ENCODE assay signal across 8 cellular contexts in the genomic region with DNA sequence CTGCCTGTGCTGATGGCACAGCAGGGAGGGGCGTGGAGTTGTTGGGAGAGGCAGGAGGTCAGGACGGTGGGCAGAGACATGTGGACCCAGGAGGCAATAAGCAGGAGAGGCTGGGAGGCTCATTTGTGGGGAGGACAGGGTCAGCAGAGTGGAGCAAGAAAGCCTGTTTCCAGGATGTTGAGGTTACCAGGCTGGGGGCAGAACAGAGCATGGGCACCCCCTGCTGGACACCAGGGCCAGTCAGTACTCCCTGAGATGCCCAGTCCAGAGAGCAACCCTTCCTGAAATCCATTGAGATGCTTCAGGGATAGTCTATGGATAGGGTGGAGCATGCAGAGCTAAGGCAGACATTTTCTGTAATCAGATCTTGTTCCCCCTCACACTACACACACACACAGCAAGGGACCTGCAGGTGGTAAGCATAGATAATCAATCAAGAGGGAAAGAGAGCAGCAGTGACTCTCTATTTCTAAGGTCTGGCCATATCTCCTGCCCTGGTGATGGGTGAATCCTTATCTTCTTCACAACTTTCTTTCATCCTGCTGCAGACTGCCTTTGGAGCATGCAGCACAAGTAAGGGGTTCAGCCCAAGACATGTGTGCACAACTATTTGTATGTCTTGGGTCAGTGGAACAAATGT. TPM values are rescaled to one million over a fixed set of nuclear protein-coding genes. Genes with fewer than 3 reads are reported as not detected.
A peak's percentile ranks its signal among the peaks of the same experiment; 100 is the strongest.
DNase-seq lines count a peak whose midpoint lies in the region; ATAC-seq and TF ChIP-seq lines count a peak whose summit lies in the region.

No MANE protein-coding gene starts in this region.

- no TSS peak for BruUV-seq in Panc1 (replicated peaks; lab: Mats Ljungman, UMichigan)

- peaks cover 9% of the 10 kb centered on the region for H3K4me1 ChIP-seq in GM23248 (ENCODE audit: insufficient read depth)
- H3K4me1 ChIP-seq in Panc1 (ENCODE audit: control insufficient read depth, insufficient read depth, low read length) = no peaks in the 10 kb centered on the region
- H3K4me1 ChIP-seq in right lobe of liver = no peaks in the 10 kb centered on the region
- peaks cover 5% of the 10 kb centered on the region for H3K4me1 ChIP-seq in testis

- WGBS in GM23248 (ENCODE audit: low coverage in 1 of 2, low lambda C conversion rate in 2 of 2, missing lambda C conversion rate in 2 of 2), 2 experiments = 23 to 35% methylated on average over 2 of the region's 2 CpGs
- WGBS in right lobe of liver (ENCODE audit: insufficient coverage, low coverage, low lambda C conversion rate, missing lambda C conversion rate) = 71% methylated on average over 2 of the region's 2 CpGs
- WGBS in testis, 2 donors = 64 to 75% methylated on average over 2 of the region's 2 CpGs

- H3K9me3 ChIP-seq in GM23248 (ENCODE audit: low read depth) = no peaks in the 10 kb centered on the region
- no peaks in the 10 kb centered on the region for H3K9me3 ChIP-seq in Panc1 (ENCODE audit: control insufficient read depth, insufficient read depth, low read depth, low read length)
- H3K9me3 ChIP-seq in right lobe of liver = no peaks in the 10 kb centered on the region
- H3K9me3 ChIP-seq in testis = no peaks in the 10 kb centered on the region

- H3K4me2 ChIP-seq in GM23248 (ENCODE audit: unreplicated experiment) = no peak overlapping the region

- H3K27ac ChIP-seq in GM23248 (no peak overlapping the region), Panc1 (ENCODE audit: low read length) (no peak overlapping the region), right lobe of liver (no peak overlapping the region), testis (no peak overlapping the region)

- POLR2A ChIA-PET in Panc1 (lab: Charles Lee) = no interaction called here

- ATAC-seq in Panc1 (peak; percentile 85), right lobe of liver (peak; percentile 90 to 95 (median 92)), GM18505 (IDR thresholded peaks at IDR 0.05; ENCODE audit: unreplicated experiment) (no peak)

- no peaks in the 10 kb centered on the region for H3K79me2 ChIP-seq in GM23248 (ENCODE audit: insufficient read depth)

- intact Hi-C loops in Panc1 (cut with micrococcal nuclease; ENCODE audit: unreplicated experiment) (no loop called here), right lobe of liver (cut with DNase I) (no loop called here), testis (cut with DNase I; ENCODE audit: low total_unique reads) (no loop called here)

- H3F3A ChIP-seq in GM23248 (ENCODE audit: insufficient read depth) = no peaks in the 10 kb centered on the region

- no peak overlapping the region for H3K9ac ChIP-seq in GM23248

- in situ Hi-C loops in GM23248 (cut with MboI) (no loop called here), Panc1 (cut with HindIII; ENCODE audit: low pct_unique_long_range_greater_than_20kb, low sequenced_read_pairs) (no loop called here)

- no peak for TF ChIP-seq POLR2A in right lobe of liver (IDR thresholded peaks at IDR 0.05)
- TF ChIP-seq POLR2A in testis (IDR thresholded peaks at IDR 0.05) = no peak
- no peak for TF ChIP-seq POLR2A in GM18505 (IDR thresholded peaks at IDR 0.05; ENCODE audit: borderline replicate concordance, extremely low read depth, insufficient read depth, insufficient read length)

- H3K27me3 ChIP-seq in GM23248 (replicated peaks; ENCODE audit: insufficient read depth) = no peaks in the 10 kb centered on the region
- peaks cover 2% of the 10 kb centered on the region; the same call in 1 of the 2 replicates for H3K27me3 ChIP-seq in Panc1 (ENCODE audit: control insufficient read depth, insufficient read depth, low read length)
- no peaks in the 10 kb centered on the region for H3K27me3 ChIP-seq in right lobe of liver
- H3K27me3 ChIP-seq in testis = no peaks in the 10 kb centered on the region

- H3K9me2 ChIP-seq in GM23248 (ENCODE audit: insufficient read depth) = no peaks in the 10 kb centered on the region

- no peaks in the 10 kb centered on the region for H4K20me1 ChIP-seq in GM23248 (ENCODE audit: insufficient read depth)

- H3K4me3 ChIP-seq in GM23248 (no peak overlapping the region), Panc1 (ENCODE audit: low read depth in 2 of 2, low read length in 2 of 2) (no peak overlapping the region), right lobe of liver (no peak overlapping the region), testis (no peak overlapping the region)

- H3K36me3 ChIP-seq in GM23248 (ENCODE audit: low read depth) = no peaks in the 10 kb centered on the region
- no peaks in the 10 kb centered on the region for H3K36me3 ChIP-seq in Panc1 (ENCODE audit: control insufficient read depth, insufficient read depth, low read length)
- H3K36me3 ChIP-seq in right lobe of liver = no peaks in the 10 kb centered on the region
- no peaks in the 10 kb centered on the region for H3K36me3 ChIP-seq in testis (ENCODE audit: low read depth, missing control alignments)

- CTCF ChIA-PET in Panc1 (lab: Charles Lee) = no interaction called here

- no peak overlapping the region for H2AFZ ChIP-seq in GM23248

- TF ChIP-seq CTCF in Panc1 (IDR thresholded peaks at IDR 0.05) = peak; percentile 72
- peak; percentile 75 to 78 (median 76) for TF ChIP-seq CTCF in right lobe of liver (IDR thresholded peaks at IDR 0.05)
- TF ChIP-seq CTCF in testis (IDR thresholded peaks at IDR 0.05) = peak; percentile 43 to 62 (median 57)

- peak; percentile 23 for DNase-seq in COLO668 (lab: John Stamatoyannopoulos, UW; ENCODE audit: unreplicated experiment)
- peak; percentile 79 for DNase-seq in GM23248
- DNase-seq in Panc1 (ENCODE audit: low read depth, low spot score) = peak; percentile 4
- DNase-seq in dermis microvascular lymphatic vessel endothelial cell (ENCODE audit: low read depth in 2 of 2) = peak; percentile 44 to 74
- peak; percentile 64 to 74 (median 68) for DNase-seq in right lobe of liver
- DNase-seq in testis = peak; percentile 76
- DNase-seq in NCI-H1048 (lab: John Stamatoyannopoulos, UW) = no peak

RNA-seq across cellular contexts. Expression of gene MOCS1, which starts 41.7 kb away (rescaled TPM):
- 9.0 and 10.2 TPM in 2 replicates for total RNA-seq in GM23248 (2014; rRNA removed; shearing (Covaris generic))
- 7.3 and 8.4 TPM in 2 replicates for polyA plus RNA-seq in GM23248 (2016; fragmentation: Nextera tagmentation; extraction: Ambion mirVana)
- total RNA-seq in Panc1 (2021; ENCODE audit: unreplicated experiment) = 0.98 TPM
- polyA plus RNA-seq in Panc1 (2012; ENCODE audit: insufficient read length) = 1.4 TPM
- total RNA-seq in dermis microvascular lymphatic vessel endothelial cell = 8.3 and 10.4 TPM in 2 replicates
- total RNA-seq in right lobe of liver = 10 to 100 TPM; 18.0 to 35.3 (median 27.8) TPM
- 10 to 100 TPM; 16.8 to 17.9 TPM for total RNA-seq in testis
- 11.8 TPM for polyA plus RNA-seq in testis (ENCODE audit: insufficient read depth, low read depth, low replicate concordance)
